In the genomic region with DNA sequence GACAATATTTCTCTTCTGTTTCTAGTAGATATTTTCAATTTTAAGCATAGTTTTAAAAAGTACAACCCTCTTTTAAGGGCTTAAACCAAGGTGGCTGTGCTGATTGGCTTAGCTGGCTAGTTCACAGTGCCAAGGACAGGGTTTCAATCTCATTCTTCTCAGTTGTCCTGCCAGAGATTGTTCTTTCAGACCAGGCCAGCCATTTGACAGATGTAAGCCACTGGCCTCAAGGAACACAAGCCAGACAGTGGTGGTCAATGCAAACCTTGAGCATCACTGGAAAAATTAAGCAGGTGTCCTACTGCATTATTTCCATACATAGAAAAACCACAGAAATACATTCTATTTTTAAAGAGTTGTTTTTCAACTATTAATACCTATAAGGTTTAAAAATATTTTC, we compare ENCODE assay signal across 22 cellular contexts. TPM values are rescaled to one million over a fixed set of nuclear protein-coding genes. Genes with fewer than 3 reads are reported as not detected.
DNase-seq lines count a peak whose midpoint lies in the region; ATAC-seq and TF ChIP-seq lines count a peak whose summit lies in the region.
"Had no signal": no experiment of that assay in that cellular context is flagged by ENCODE, and none has a peak within 500 bp of the region (broad histone marks: within the 10 kb centered on the region; RNA-seq: fewer than 3 reads in every experiment).

No MANE protein-coding gene starts in this region.

- intact Hi-C loops in heart left ventricle (cut with DNase I) (no loop called here), cardiac septum (cut with DNase I) (no loop called here), gastrocnemius medialis (cut with DNase I; ENCODE audit: low total_unique reads) (no loop called here)

- no peaks in the 10 kb centered on the region for H3K9me3 ChIP-seq in heart left ventricle
- no peaks in the 10 kb centered on the region for H3K9me3 ChIP-seq in gastrocnemius medialis
- H3K9me3 ChIP-seq: ascending aorta, transverse colon had no signal

- peak overlapping the region in 2 of 12 donors; percentile 5 to 13 for H3K27ac ChIP-seq in heart left ventricle
- peak overlapping the region in 3 of 4 donors; percentile 1 to 42 (median 35) for H3K27ac ChIP-seq in gastrocnemius medialis
- H3K27ac ChIP-seq: ascending aorta, transverse colon had no signal

- TF ChIP-seq CTCF in heart left ventricle (IDR thresholded peaks at IDR 0.05) (no peak), gastrocnemius medialis (IDR thresholded peaks at IDR 0.05 in 4 of 5, conservative IDR thresholded peaks at IDR 0.05 in 1 of 5) (no peak)

- H3K4me3 ChIP-seq in heart left ventricle (no peak overlapping the region), gastrocnemius medialis (no peak overlapping the region)
- H3K4me3 ChIP-seq: ascending aorta, transverse colon had no signal

- DNase-seq in heart left ventricle (no peak), cardiac septum (ENCODE audit: low spot score) (no peak), gastrocnemius medialis (no peak), NCI-H446 (lab: John Stamatoyannopoulos, UW) (no peak)
- DNase-seq in activated CD8-positive, alpha-beta memory T cell treated with anti-CD3 and anti-CD28 coated beads, Interleukin-2, amount 50 U/mL, for 4 hours, result no peak
- DNase-seq: activated CD4-positive, alpha-beta T cell treated with anti-CD3 and anti-CD28 coated beads for 1 hour; central memory CD4-positive, alpha-beta T cell; DND-41; dorsolateral prefrontal cortex; KG1; naive thymus-derived CD8-positive, alpha-beta T cell; NCI-H1694 treated with DMSO at 0.1 percent for 48 hours; NCI-H82; retina; Right ventricle myocardium superior; stimulated activated naive CD8-positive, alpha-beta T cell treated with anti-CD3 and anti-CD28 coated beads, Interleukin-15, amount 100 ng/mL, for 72 hours; transverse colon had no signal

- H3K27me3 ChIP-seq in heart left ventricle, result no peaks in the 10 kb centered on the region
- H3K27me3 ChIP-seq in gastrocnemius medialis, result no peaks in the 10 kb centered on the region
- H3K27me3 ChIP-seq: ascending aorta, dorsolateral prefrontal cortex, transverse colon had no signal

- ATAC-seq in heart left ventricle (peak in 3 of 4 donors; percentile 41 to 48 (median 47)), GM21515 (IDR thresholded peaks at IDR 0.05; ENCODE audit: unreplicated experiment) (peak; percentile 49), HG03039 (IDR thresholded peaks at IDR 0.05; ENCODE audit: unreplicated experiment) (peak; percentile 36), gastrocnemius medialis (no peak), GM21619 (IDR thresholded peaks at IDR 0.05; ENCODE audit: unreplicated experiment) (no peak)
- ATAC-seq: left lobe of liver; naive thymus-derived CD8-positive, alpha-beta T cell; stimulated activated naive CD8-positive, alpha-beta T cell treated with anti-CD3 and anti-CD28 coated beads, Interleukin-15, amount 100 ng/mL, for 72 hours had no signal

- no peak for TF ChIP-seq POLR2A in heart left ventricle (IDR thresholded peaks at IDR 0.05)
- TF ChIP-seq POLR2A in gastrocnemius medialis (IDR thresholded peaks at IDR 0.05), result no peak

- in situ Hi-C loops in gastrocnemius medialis (cut with MboI; ENCODE audit: low sequenced_read_pairs in 4 of 4), result loop anchor here in 1 of 4 donors (25.0 kb wide), 1 partner anchor 405 kb away; no protein-coding TSS in a partner anchor

- peaks cover 0 to 69% (median 36%) of the 10 kb centered on the region in 12 donors for H3K4me1 ChIP-seq in heart left ventricle
- H3K4me1 ChIP-seq in gastrocnemius medialis, result peaks cover 49 to 61% of the 10 kb centered on the region in 2 donors

- H3K36me3 ChIP-seq in heart left ventricle (peaks cover 0 to 77% (median 57%) of the 10 kb centered on the region in 9 donors), gastrocnemius medialis (peaks cover 0 to 38% of the 10 kb centered on the region in 2 donors)

RNA-seq across cellular contexts. Expression of a gene that starts 5.9 kb away (rescaled TPM):
- total RNA-seq in heart left ventricle (10 to 100 TPM; 37.9 to 75.4 (median 55.3) TPM), cardiac septum (63.4 TPM), gastrocnemius medialis (10 to 100 TPM; 21.8 to 31.1 (median 23.8) TPM)
- 10 to 100 TPM; 28.8 to 50.2 TPM for polyA plus RNA-seq in heart left ventricle

RNA-seq across cellular contexts. Expression of a gene that starts 54.5 kb away (rescaled TPM):
- total RNA-seq in heart left ventricle (100 to 1,000 TPM in 7 of 9 donors, 10 to 100 TPM in 2; 75.4 to 178 (median 145) TPM), cardiac septum (175 TPM), gastrocnemius medialis (10 to 100 TPM; 64.0 to 99.1 (median 71.5) TPM)
- 100 to 1,000 TPM in 1 of 2 donors, 10 to 100 TPM in 1; 50.0 to 120 TPM for polyA plus RNA-seq in heart left ventricle

Comparison
In these comparisons a context has a peak if more than half of its experiments do, and no peak if none do; other contexts are left out.
1. ATAC-seq: peak in heart left ventricle (3 of 4), GM21515 (single experiment) and HG03039 (single experiment); none in gastrocnemius medialis (0 of 2) and GM21619 (single experiment).